Comparison of ENCODE assay signal across 8 cellular contexts in the genomic region with DNA sequence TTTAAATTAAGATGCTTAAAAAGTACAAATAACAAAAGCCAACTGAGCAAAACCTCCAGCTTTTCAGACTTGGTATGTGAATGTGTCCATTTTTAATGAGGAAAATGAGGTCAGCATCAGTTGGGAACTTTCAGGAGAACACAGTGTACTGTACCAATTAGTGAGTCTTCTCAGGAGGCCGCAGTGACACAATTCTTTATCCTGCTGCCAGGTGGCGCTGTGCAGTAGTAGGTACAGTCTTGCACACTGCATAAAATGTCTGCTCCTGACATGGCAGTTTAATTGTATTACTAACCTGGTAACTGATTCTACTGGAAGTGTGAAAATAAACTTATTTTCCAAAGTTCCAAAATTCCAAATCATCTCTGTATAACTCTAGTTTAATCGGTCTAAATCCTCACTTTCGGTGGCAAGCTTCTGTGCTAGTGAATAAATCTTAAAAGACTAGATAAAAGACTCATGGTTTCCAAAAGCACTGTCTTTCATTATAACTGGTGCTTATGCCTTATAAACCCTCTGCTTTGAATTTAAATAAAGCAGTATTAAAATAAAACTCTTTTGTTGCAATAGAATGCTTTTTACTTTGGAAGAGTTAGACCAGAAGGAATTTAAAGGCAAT.
A peak's percentile ranks its signal among the peaks of the same experiment; 100 is the strongest.
DNase-seq lines count a peak whose midpoint lies in the region; ATAC-seq lines count a peak whose summit lies in the region.

No MANE protein-coding gene starts in this region.

- intact Hi-C loops in CD4-positive, alpha-beta memory T cell (cut with micrococcal nuclease) = loop anchor here (1.0 kb wide), 1 partner anchor 1347 kb away; no protein-coding TSS in a partner anchor

- H3K27me3 ChIP-seq in CD4-positive, alpha-beta memory T cell (ENCODE audit: insufficient read depth, low read length) = no peaks in the 10 kb centered on the region

- POLR2A ChIA-PET in CD4-positive, alpha-beta memory T cell (lab: Charles Lee; ENCODE audit: partially characterized antibody) = no interaction called here

- H3K36me3 Mint-ChIP-seq in CD4-positive, alpha-beta memory T cell = no peaks in the 10 kb centered on the region

- no peak overlapping the region for H3K27ac Mint-ChIP-seq in CD4-positive, alpha-beta memory T cell

- no peak overlapping the region for H3K4me3 Mint-ChIP-seq in CD4-positive, alpha-beta memory T cell

- no peaks in the 10 kb centered on the region for H3K9me3 ChIP-seq in CD4-positive, alpha-beta memory T cell (ENCODE audit: control insufficient read depth in 1 of 2, low read length in 2 of 2)

- peaks cover 0 to 3% (median 0%) of the 10 kb centered on the region in 4 donors for H3K4me1 Mint-ChIP-seq in CD4-positive, alpha-beta memory T cell

- H3K4me3 ChIP-seq in CD4-positive, alpha-beta memory T cell (ENCODE audit: low read length in 2 of 2) = no peak overlapping the region

- H3K27ac ChIP-seq in CD4-positive, alpha-beta memory T cell (ENCODE audit: low read depth, low read length) = no peak overlapping the region

- CTCF ChIA-PET in CD4-positive, alpha-beta memory T cell (lab: Charles Lee; ENCODE audit: partially characterized antibody) = interaction anchor here (0.9 to 1.2 kb wide), 5 partner anchors 28 to 1624 kb away, joined by 3 to 8 read pairs (median 3); no protein-coding TSS in a partner anchor

- H3K27me3 Mint-ChIP-seq in CD4-positive, alpha-beta memory T cell = peaks cover 5 to 13% of the 10 kb centered on the region in 2 donors

- ATAC-seq in GM19328 (IDR thresholded peaks at IDR 0.05; ENCODE audit: unreplicated experiment) (peak; percentile 98), HG03354 (IDR thresholded peaks at IDR 0.05; ENCODE audit: poor library complexity, severe bottlenecking, unreplicated experiment) (peak; percentile 99), left lobe of liver (peak; percentile 99)

- no peaks in the 10 kb centered on the region for H3K4me1 ChIP-seq in CD4-positive, alpha-beta memory T cell (ENCODE audit: insufficient read depth, low read length)

- DNase-seq in CD4-positive, alpha-beta memory T cell = peak; percentile 44 to 53 (median 46)
- peak; percentile 46 for DNase-seq in NCI-H2227 treated with DMSO at 0.1 percent for 48 hours (lab: John Stamatoyannopoulos, UW)
- peak; percentile 21 for DNase-seq in activated CD4-positive, CD25-positive, alpha-beta regulatory T cell treated with anti-CD3 and anti-CD28 coated beads, Interleukin-2, amount 50 U/mL, for 16 hours (ENCODE audit: low read depth, low spot score)
- DNase-seq in cerebellar cortex (ENCODE audit: low spot score) = peak; percentile 75
- DNase-seq in left lobe of liver (ENCODE audit: low spot score) = peak; percentile 57
- peak; percentile 32 to 49 for DNase-seq in stimulated activated CD4-positive, alpha-beta T cell treated with anti-CD3 and anti-CD28 coated beads, Interleukin-4, amount 100 ng/mL, for 4 hours

- no peaks in the 10 kb centered on the region for H3K9me3 Mint-ChIP-seq in CD4-positive, alpha-beta memory T cell

- no peaks in the 10 kb centered on the region for H3K36me3 ChIP-seq in CD4-positive, alpha-beta memory T cell (ENCODE audit: insufficient read depth, low read length)

Comparison
In these comparisons a context has a peak if more than half of its experiments do, and no peak if none do; other contexts are left out.
1. DNase-seq: peak in every context shown above with its lines; median percentile 75 in cerebellar cortex; 57 in left lobe of liver; 46 in CD4-positive, alpha-beta memory T cell; 46 in NCI-H2227 treated with DMSO at 0.1 percent for 48 hours; 40 in stimulated activated CD4-positive, alpha-beta T cell treated with anti-CD3 and anti-CD28 coated beads, Interleukin-4, amount 100 ng/mL, for 4 hours; 21 in activated CD4-positive, CD25-positive, alpha-beta regulatory T cell treated with anti-CD3 and anti-CD28 coated beads, Interleukin-2, amount 50 U/mL, for 16 hours.